ENCODE assay signal across 8 cellular contexts in the genomic region with DNA sequence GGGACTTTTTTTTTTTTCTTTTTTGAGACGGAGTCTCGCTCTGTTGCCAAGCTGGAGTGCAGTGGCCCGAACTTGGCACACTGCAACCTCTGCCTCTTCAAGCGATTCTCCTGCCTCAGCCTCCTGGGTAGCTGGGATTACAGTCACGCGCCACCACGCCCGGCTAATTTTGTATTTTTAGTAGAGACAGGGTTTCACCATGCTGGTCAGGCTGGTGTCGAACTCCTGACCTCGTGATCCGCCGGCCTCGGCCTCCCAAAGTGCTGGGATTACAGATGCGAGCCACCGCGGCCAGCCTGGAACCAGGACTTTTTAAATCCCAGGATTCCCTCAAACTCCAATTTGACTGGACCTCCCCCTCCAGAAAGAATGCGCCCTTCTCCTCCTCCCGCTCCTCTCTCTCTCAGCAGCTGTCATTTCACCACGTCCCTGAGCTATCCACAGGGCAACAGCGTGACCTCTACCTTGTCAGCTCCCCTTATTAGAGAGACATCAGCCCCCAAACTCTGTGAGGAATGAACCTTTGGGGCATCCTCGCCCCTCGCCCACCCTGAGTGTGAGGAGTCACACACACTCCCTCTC. TPM values are rescaled to one million over a fixed set of nuclear protein-coding genes. Genes with fewer than 3 reads are reported as not detected.
A peak's percentile ranks its signal among the peaks of the same experiment; 100 is the strongest.
DNase-seq lines count a peak whose midpoint lies in the region; ATAC-seq and TF ChIP-seq lines count a peak whose summit lies in the region.
"Not testable (repeated sequence)": the region's sequence is repeated elsewhere in the genome, so short reads cannot be mapped to it uniquely, and the experiment has no call there.

No MANE protein-coding gene starts in this region.

- peak overlapping the region; percentile 53 for H3K27ac ChIP-seq in DOHH2 (ENCODE audit: low read depth, low read length)
- H3K27ac ChIP-seq in sigmoid colon = peak overlapping the region; percentile 95 to 98 (median 96)
- peak overlapping the region; percentile 95 for H3K27ac ChIP-seq in vagina

- CTCF ChIA-PET in activated CD8-positive, alpha-beta T cell treated with anti-CD3 and anti-CD28 coated beads, Interleukin-2, amount 10 ng/mL, durations not matched to agents 7 days and 5 days (lab: Charles Lee) = interaction anchor here (1.0 to 9.3 kb wide), 4 partner anchors 11 to 391 kb away, joined by 3 to 148 read pairs (median 5); a partner anchor contains a TSS

- POLR2A ChIA-PET in activated CD8-positive, alpha-beta T cell treated with anti-CD3 and anti-CD28 coated beads, Interleukin-2, amount 10 ng/mL, durations not matched to agents 7 days and 5 days (lab: Charles Lee) = interaction anchor here (0.7 to 8.7 kb wide), 7 partner anchors 8 to 36 kb away, joined by 3 to 77 read pairs (median 23); a partner anchor contains a TSS

- TF ChIP-seq POLR2A in NB4 (IDR thresholded peaks at IDR 0.05; ENCODE audit: extremely low read depth, insufficient read length); sigmoid colon (IDR thresholded peaks at IDR 0.05); vagina (IDR thresholded peaks at IDR 0.05): not testable (repeated sequence)

- 60 to 65% methylated on average over 22 of the region's 22 CpGs for WGBS in sigmoid colon, 2 donors

- peaks cover 59% of the 10 kb centered on the region for H3K36me3 Mint-ChIP-seq in activated CD8-positive, alpha-beta T cell treated with anti-CD3 and anti-CD28 coated beads, Interleukin-2, amount 10 ng/mL, durations not matched to agents 7 days and 5 days (ENCODE audit: low read depth)
- peaks cover 59% of the 10 kb centered on the region for H3K36me3 Mint-ChIP-seq in central memory CD8-positive, alpha-beta T cell (ENCODE audit: insufficient read depth)
- not testable (repeated sequence) for H3K36me3 Mint-ChIP-seq in glutamatergic neuron (ENCODE audit: unreplicated experiment)

- H3K4me3 Mint-ChIP-seq in activated CD8-positive, alpha-beta T cell treated with anti-CD3 and anti-CD28 coated beads, Interleukin-2, amount 10 ng/mL, durations not matched to agents 7 days and 5 days = peak overlapping the region; percentile 88
- peak overlapping the region; percentile 97 for H3K4me3 Mint-ChIP-seq in central memory CD8-positive, alpha-beta T cell
- H3K4me3 Mint-ChIP-seq in glutamatergic neuron (ENCODE audit: unreplicated experiment) = peak overlapping the region; percentile 99

- H3K9me2 ChIP-seq in DOHH2 (replicated peaks; ENCODE audit: control insufficient read depth, low read length) = not testable (repeated sequence)

- not testable (repeated sequence) for H4K20me1 ChIP-seq in DOHH2 (ENCODE audit: control insufficient read depth, insufficient read depth, low read depth, low read length)

- peaks cover 32% of the 10 kb centered on the region for H3K79me2 ChIP-seq in DOHH2 (ENCODE audit: control insufficient read depth, low read length)

- not testable (repeated sequence) for H3K27me3 ChIP-seq in DOHH2 (ENCODE audit: control insufficient read depth, low read length); mononuclear cell (ENCODE audit: insufficient read depth, low read length); sigmoid colon; vagina

- H3K4me1 Mint-ChIP-seq in activated CD8-positive, alpha-beta T cell treated with anti-CD3 and anti-CD28 coated beads, Interleukin-2, amount 10 ng/mL, durations not matched to agents 7 days and 5 days (ENCODE audit: low read depth) = peaks cover 69% of the 10 kb centered on the region
- peaks cover 65% of the 10 kb centered on the region for H3K4me1 Mint-ChIP-seq in central memory CD8-positive, alpha-beta T cell
- peaks cover 15% of the 10 kb centered on the region for H3K4me1 Mint-ChIP-seq in glutamatergic neuron (ENCODE audit: low read depth, unreplicated experiment)

- not testable (repeated sequence) for ATAC-seq in activated CD8-positive, alpha-beta T cell treated with anti-CD3 and anti-CD28 coated beads, Interleukin-2, amount 10 ng/mL, durations not matched to agents 7 days and 5 days; central memory CD8-positive, alpha-beta T cell (replicated peaks; ENCODE audit: extremely low read depth, poor library complexity, severe bottlenecking)

- H3K4me1 ChIP-seq in DOHH2 (ENCODE audit: control insufficient read depth, low read length) (peaks cover 39% of the 10 kb centered on the region), mononuclear cell (ENCODE audit: insufficient read depth, low read length) (peaks cover 56% of the 10 kb centered on the region), sigmoid colon (peaks cover 0 to 46% (median 32%) of the 10 kb centered on the region in 4 donors), vagina (peaks cover 35% of the 10 kb centered on the region)

- peak overlapping the region; percentile 90 for H3K4me3 ChIP-seq in DOHH2 (ENCODE audit: low read length)
- H3K4me3 ChIP-seq in NB4 (ENCODE audit: low read depth, low read length) = peak overlapping the region; percentile 94
- peak overlapping the region; percentile 79 for H3K4me3 ChIP-seq in mononuclear cell (ENCODE audit: low read length)
- peak overlapping the region in 3 of 4 donors; percentile 76 to 82 (median 79) for H3K4me3 ChIP-seq in sigmoid colon
- H3K4me3 ChIP-seq in vagina = peak overlapping the region; percentile 75 to 86

- not testable (repeated sequence) for H3K9me3 ChIP-seq in DOHH2 (ENCODE audit: control insufficient read depth, insufficient read depth, low read length); mononuclear cell (ENCODE audit: low read depth, low read length); sigmoid colon; vagina

- H3K27ac Mint-ChIP-seq in activated CD8-positive, alpha-beta T cell treated with anti-CD3 and anti-CD28 coated beads, Interleukin-2, amount 10 ng/mL, durations not matched to agents 7 days and 5 days = peak overlapping the region; percentile 91
- H3K27ac Mint-ChIP-seq in central memory CD8-positive, alpha-beta T cell (ENCODE audit: low read depth) = peak overlapping the region; percentile 97
- peak overlapping the region; percentile 38 for H3K27ac Mint-ChIP-seq in glutamatergic neuron (ENCODE audit: unreplicated experiment)

- TF ChIP-seq EP300 in sigmoid colon (IDR thresholded peaks at IDR 0.05) = not testable (repeated sequence)

- not testable (repeated sequence) for DNase-seq in NB4 (ENCODE audit: low read depth); activated CD8-positive, alpha-beta T cell treated with anti-CD3 and anti-CD28 coated beads, Interleukin-2, amount 10 ng/mL, durations not matched to agents 7 days and 5 days; central memory CD8-positive, alpha-beta T cell (ENCODE audit: low spot score in 2 of 2); glutamatergic neuron; sigmoid colon; vagina (ENCODE audit: extremely low spot score in 2 of 2)

- not testable (repeated sequence) for H3K9me3 Mint-ChIP-seq in activated CD8-positive, alpha-beta T cell treated with anti-CD3 and anti-CD28 coated beads, Interleukin-2, amount 10 ng/mL, durations not matched to agents 7 days and 5 days (ENCODE audit: insufficient read depth); central memory CD8-positive, alpha-beta T cell
- peaks cover 12% of the 10 kb centered on the region for H3K9me3 Mint-ChIP-seq in glutamatergic neuron (ENCODE audit: unreplicated experiment)

- peak overlapping the region; percentile 85 for H3K4me2 ChIP-seq in DOHH2 (ENCODE audit: low read length)

- not testable (repeated sequence) for H3K27me3 Mint-ChIP-seq in activated CD8-positive, alpha-beta T cell treated with anti-CD3 and anti-CD28 coated beads, Interleukin-2, amount 10 ng/mL, durations not matched to agents 7 days and 5 days (ENCODE audit: low read depth); central memory CD8-positive, alpha-beta T cell
- H3K27me3 Mint-ChIP-seq in glutamatergic neuron (ENCODE audit: unreplicated experiment) = peaks cover 15% of the 10 kb centered on the region

- TF ChIP-seq CTCF in DOHH2 (IDR thresholded peaks at IDR 0.05; ENCODE audit: low read depth, low read length, poor library complexity, severe bottlenecking); NB4 (IDR thresholded peaks at IDR 0.05; ENCODE audit: low read depth, low read length); glutamatergic neuron (IDR thresholded peaks at IDR 0.05; ENCODE audit: partially characterized antibody, unreplicated experiment); sigmoid colon (IDR thresholded peaks at IDR 0.05); vagina (IDR thresholded peaks at IDR 0.05): not testable (repeated sequence)

- peaks cover 19% of the 10 kb centered on the region for H3F3A ChIP-seq in DOHH2 (ENCODE audit: control insufficient read depth, insufficient read depth)

- intact Hi-C loops in sigmoid colon (cut with DNase I) (loop anchor here (2.0 to 10.0 kb wide), 2 partner anchors 21 to 335 kb away; a partner anchor contains a TSS), vagina (cut with DNase I) (loop anchor here (10.0 kb wide), 1 partner anchor 95 kb away; a partner anchor contains a TSS)

- H3K36me3 ChIP-seq in DOHH2 (ENCODE audit: control insufficient read depth, low read length) (peaks cover 48% of the 10 kb centered on the region), sigmoid colon (peaks cover 39 to 46% (median 44%) of the 10 kb centered on the region in 4 donors), vagina (peaks cover 4 to 46% of the 10 kb centered on the region in 2 donors)

RNA-seq across cellular contexts. Expression of a gene that starts 1.9 kb away (rescaled TPM):
- 100 to 1,000 TPM; 317 to 333 TPM for total RNA-seq in activated CD8-positive, alpha-beta T cell treated with anti-CD3 and anti-CD28 coated beads, Interleukin-2, amount 10 ng/mL, durations not matched to agents 7 days and 5 days
- total RNA-seq in glutamatergic neuron (ENCODE audit: unreplicated experiment) = 144 TPM
- 62.1 TPM for total RNA-seq in mononuclear cell
- total RNA-seq in sigmoid colon = 100 to 1,000 TPM in 1 of 4 donors, 10 to 100 TPM in 3; 67.6 to 102 (median 88.7) TPM
- polyA plus RNA-seq in sigmoid colon = 10 to 100 TPM in 2 of 3 donors, 1 to 10 TPM in 1; 9.0 to 73.9 (median 13.8) TPM
- 140 TPM for total RNA-seq in vagina

RNA-seq across cellular contexts. Expression of a gene that starts 11.9 kb away (rescaled TPM):
- 10 to 100 TPM in 1 of 2 experiments, 1 to 10 TPM in 1; 9.1 to 10.6 TPM for total RNA-seq in activated CD8-positive, alpha-beta T cell treated with anti-CD3 and anti-CD28 coated beads, Interleukin-2, amount 10 ng/mL, durations not matched to agents 7 days and 5 days
- 11.1 TPM for total RNA-seq in glutamatergic neuron (ENCODE audit: unreplicated experiment)
- 8.6 TPM for total RNA-seq in mononuclear cell
- total RNA-seq in sigmoid colon = 1 to 10 TPM; 3.9 to 6.9 (median 4.8) TPM
- 1 to 10 TPM; 1.2 to 3.8 (median 1.4) TPM for polyA plus RNA-seq in sigmoid colon
- 2.0 TPM for total RNA-seq in vagina

RNA-seq across cellular contexts. Expression of a gene that starts 13.6 kb away (rescaled TPM):
- total RNA-seq in activated CD8-positive, alpha-beta T cell treated with anti-CD3 and anti-CD28 coated beads, Interleukin-2, amount 10 ng/mL, durations not matched to agents 7 days and 5 days = 1,000 to 10,000 TPM; 3,845 to 4,046 TPM
- total RNA-seq in glutamatergic neuron (ENCODE audit: unreplicated experiment) (1,433 TPM), mononuclear cell (5,493 TPM), sigmoid colon (1,000 to 10,000 TPM; 1,926 to 5,407 (median 3,655) TPM), vagina (2,458 TPM)
- 1,000 to 10,000 TPM; 6,021 to 9,845 (median 6,338) TPM for polyA plus RNA-seq in sigmoid colon

RNA-seq across cellular contexts. Expression of a gene that starts 22.4 kb away (rescaled TPM):
- total RNA-seq in activated CD8-positive, alpha-beta T cell treated with anti-CD3 and anti-CD28 coated beads, Interleukin-2, amount 10 ng/mL, durations not matched to agents 7 days and 5 days = 10 to 100 TPM; 60.0 to 60.7 TPM
- 232 TPM for total RNA-seq in glutamatergic neuron (ENCODE audit: unreplicated experiment)
- total RNA-seq in mononuclear cell = 2.1 TPM
- total RNA-seq in sigmoid colon = 10 to 100 TPM; 37.7 to 90.6 (median 64.1) TPM
- 10 to 100 TPM; 26.4 to 63.7 (median 32.3) TPM for polyA plus RNA-seq in sigmoid colon
- total RNA-seq in vagina = 40.8 TPM

RNA-seq across cellular contexts. Expression of a gene that starts 25.6 kb away (rescaled TPM):
- total RNA-seq in activated CD8-positive, alpha-beta T cell treated with anti-CD3 and anti-CD28 coated beads, Interleukin-2, amount 10 ng/mL, durations not matched to agents 7 days and 5 days = 100 to 1,000 TPM; 316 to 323 TPM
- total RNA-seq in glutamatergic neuron (ENCODE audit: unreplicated experiment) (86.5 TPM), mononuclear cell (103 TPM), sigmoid colon (100 to 1,000 TPM in 3 of 4 donors, 10 to 100 TPM in 1; 52.9 to 157 (median 110) TPM), vagina (116 TPM)
- polyA plus RNA-seq in sigmoid colon = 100 to 1,000 TPM in 1 of 3 donors, 10 to 100 TPM in 2; 68.4 to 136 (median 73.9) TPM

Comparison
In these comparisons a context has a peak if more than half of its experiments do, and no peak if none do; other contexts are left out.
1. H3K27ac Mint-ChIP-seq: peak in every context shown above with its lines; median percentile 97 in central memory CD8-positive, alpha-beta T cell; 91 in activated CD8-positive, alpha-beta T cell treated with anti-CD3 and anti-CD28 coated beads, Interleukin-2, amount 10 ng/mL, durations not matched to agents 7 days and 5 days; 38 in glutamatergic neuron.